3 cellular contexts compared by ENCODE assay signal in the genomic region with DNA sequence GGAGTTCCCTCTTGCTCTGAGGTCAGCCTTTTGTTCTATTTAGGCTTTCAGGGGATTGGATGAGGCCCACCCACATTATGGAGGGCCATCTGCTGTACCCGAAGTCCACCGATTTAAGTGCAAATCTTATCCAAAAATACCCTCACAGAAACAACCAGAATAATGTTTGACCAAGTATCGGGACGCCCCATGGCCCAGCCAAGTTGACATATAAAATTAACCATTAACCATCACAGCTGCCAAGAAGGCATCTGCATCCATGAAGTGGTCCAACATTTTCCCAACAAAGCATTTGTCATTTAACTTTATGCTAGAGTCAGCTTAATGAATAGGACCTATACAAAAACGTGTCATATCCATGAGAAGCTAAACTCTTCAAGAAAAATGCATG.
"Had no signal": no experiment of that assay in that cellular context is flagged by ENCODE, and none has a peak within 500 bp of the region (broad histone marks: within the 10 kb centered on the region; RNA-seq: fewer than 3 reads in every experiment).

No MANE protein-coding gene starts in this region.

- H3K4me3 Mint-ChIP-seq: GM23338 had no signal

- H3K4me2 ChIP-seq: GM23338 had no signal

- ATAC-seq: GM23338, K562 had no signal

- DNase-seq: H9 had no signal

- H3K27ac Mint-ChIP-seq: H9 had no signal

- H3K4me3 ChIP-seq: GM23338, K562 had no signal
